In genomic region chr16:87615621-87616041, GRCh38 we compare ENCODE assay signal across 1 cellular context.
TF ChIP-seq lines count a peak whose summit lies in the region.

No MANE protein-coding gene starts in this region.

TF ChIP-seq in GM23338, 12 proteins besides CTCF, POLR2A, EP300 and RAD21 (continued from another document):
- TF ChIP-seq, protein P1, sequence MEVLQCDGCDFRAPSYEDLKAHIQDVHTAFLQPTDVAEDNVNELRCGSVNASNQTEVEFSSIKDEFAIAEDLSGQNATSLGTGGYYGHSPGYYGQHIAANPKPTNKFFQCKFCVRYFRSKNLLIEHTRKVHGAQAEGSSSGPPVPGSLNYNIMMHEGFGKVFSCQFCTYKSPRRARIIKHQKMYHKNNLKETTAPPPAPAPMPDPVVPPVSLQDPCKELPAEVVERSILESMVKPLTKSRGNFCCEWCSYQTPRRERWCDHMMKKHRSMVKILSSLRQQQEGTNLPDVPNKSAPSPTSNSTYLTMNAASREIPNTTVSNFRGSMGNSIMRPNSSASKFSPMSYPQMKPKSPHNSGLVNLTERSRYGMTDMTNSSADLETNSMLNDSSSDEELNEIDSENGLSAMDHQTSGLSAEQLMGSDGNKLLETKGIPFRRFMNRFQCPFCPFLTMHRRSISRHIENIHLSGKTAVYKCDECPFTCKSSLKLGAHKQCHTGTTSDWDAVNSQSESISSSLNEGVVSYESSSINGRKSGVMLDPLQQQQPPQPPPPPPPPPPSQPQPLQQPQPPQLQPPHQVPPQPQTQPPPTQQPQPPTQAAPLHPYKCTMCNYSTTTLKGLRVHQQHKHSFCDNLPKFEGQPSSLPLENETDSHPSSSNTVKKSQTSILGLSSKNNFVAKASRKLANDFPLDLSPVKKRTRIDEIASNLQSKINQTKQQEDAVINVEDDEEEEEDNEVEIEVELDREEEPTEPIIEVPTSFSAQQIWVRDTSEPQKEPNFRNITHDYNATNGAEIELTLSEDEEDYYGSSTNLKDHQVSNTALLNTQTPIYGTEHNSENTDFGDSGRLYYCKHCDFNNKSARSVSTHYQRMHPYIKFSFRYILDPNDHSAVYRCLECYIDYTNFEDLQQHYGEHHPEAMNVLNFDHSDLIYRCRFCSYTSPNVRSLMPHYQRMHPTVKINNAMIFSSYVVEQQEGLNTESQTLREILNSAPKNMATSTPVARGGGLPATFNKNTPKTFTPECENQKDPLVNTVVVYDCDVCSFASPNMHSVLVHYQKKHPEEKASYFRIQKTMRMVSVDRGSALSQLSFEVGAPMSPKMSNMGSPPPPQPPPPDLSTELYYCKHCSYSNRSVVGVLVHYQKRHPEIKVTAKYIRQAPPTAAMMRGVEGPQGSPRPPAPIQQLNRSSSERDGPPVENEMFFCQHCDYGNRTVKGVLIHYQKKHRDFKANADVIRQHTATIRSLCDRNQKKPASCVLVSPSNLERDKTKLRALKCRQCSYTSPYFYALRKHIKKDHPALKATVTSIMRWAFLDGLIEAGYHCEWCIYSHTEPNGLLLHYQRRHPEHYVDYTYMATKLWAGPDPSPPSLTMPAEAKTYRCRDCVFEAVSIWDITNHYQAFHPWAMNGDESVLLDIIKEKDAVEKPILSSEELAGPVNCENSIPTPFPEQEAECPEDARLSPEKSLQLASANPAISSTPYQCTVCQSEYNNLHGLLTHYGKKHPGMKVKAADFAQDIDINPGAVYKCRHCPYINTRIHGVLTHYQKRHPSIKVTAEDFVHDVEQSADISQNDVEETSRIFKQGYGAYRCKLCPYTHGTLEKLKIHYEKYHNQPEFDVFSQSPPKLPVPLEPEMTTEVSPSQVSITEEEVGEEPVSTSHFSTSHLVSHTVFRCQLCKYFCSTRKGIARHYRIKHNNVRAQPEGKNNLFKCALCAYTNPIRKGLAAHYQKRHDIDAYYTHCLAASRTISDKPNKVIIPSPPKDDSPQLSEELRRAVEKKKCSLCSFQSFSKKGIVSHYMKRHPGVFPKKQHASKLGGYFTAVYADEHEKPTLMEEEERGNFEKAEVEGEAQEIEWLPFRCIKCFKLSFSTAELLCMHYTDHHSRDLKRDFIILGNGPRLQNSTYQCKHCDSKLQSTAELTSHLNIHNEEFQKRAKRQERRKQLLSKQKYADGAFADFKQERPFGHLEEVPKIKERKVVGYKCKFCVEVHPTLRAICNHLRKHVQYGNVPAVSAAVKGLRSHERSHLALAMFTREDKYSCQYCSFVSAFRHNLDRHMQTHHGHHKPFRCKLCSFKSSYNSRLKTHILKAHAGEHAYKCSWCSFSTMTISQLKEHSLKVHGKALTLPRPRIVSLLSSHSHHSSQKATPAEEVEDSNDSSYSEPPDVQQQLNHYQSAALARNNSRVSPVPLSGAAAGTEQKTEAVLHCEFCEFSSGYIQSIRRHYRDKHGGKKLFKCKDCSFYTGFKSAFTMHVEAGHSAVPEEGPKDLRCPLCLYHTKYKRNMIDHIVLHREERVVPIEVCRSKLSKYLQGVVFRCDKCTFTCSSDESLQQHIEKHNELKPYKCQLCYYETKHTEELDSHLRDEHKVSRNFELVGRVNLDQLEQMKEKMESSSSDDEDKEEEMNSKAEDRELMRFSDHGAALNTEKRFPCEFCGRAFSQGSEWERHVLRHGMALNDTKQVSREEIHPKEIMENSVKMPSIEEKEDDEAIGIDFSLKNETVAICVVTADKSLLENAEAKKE (CRISPR knock-in tag; IDR thresholded peaks at IDR 0.05), result no peak
- TF ChIP-seq EZH2phosphoT487 (IDR thresholded peaks at IDR 0.05; ENCODE audit: unreplicated experiment), result no peak
- TF ChIP-seq, protein P2, sequence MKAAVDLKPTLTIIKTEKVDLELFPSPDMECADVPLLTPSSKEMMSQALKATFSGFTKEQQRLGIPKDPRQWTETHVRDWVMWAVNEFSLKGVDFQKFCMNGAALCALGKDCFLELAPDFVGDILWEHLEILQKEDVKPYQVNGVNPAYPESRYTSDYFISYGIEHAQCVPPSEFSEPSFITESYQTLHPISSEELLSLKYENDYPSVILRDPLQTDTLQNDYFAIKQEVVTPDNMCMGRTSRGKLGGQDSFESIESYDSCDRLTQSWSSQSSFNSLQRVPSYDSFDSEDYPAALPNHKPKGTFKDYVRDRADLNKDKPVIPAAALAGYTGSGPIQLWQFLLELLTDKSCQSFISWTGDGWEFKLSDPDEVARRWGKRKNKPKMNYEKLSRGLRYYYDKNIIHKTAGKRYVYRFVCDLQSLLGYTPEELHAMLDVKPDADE (IDR thresholded peaks at IDR 0.05), result no peak
- TF ChIP-seq CREB1 (CRISPR knock-in tag; IDR thresholded peaks at IDR 0.05; ENCODE audit: low read depth), result no peak
- TF ChIP-seq EZH2 (IDR thresholded peaks at IDR 0.05; ENCODE audit: low read depth, unreplicated experiment), result no peak
- TF ChIP-seq STAT1 (IDR thresholded peaks at IDR 0.05; ENCODE audit: unreplicated experiment), result no peak
- no peak for TF ChIP-seq POLR2AphosphoS5 (IDR thresholded peaks at IDR 0.05; ENCODE audit: low read depth)
- no peak for TF ChIP-seq NANOG (IDR thresholded peaks at IDR 0.05; ENCODE audit: borderline replicate concordance)
TF ChIP-seq in GM23338: peak in this region for 0.
